Comparison of ENCODE assay signal across 8 cellular contexts in the genomic region with DNA sequence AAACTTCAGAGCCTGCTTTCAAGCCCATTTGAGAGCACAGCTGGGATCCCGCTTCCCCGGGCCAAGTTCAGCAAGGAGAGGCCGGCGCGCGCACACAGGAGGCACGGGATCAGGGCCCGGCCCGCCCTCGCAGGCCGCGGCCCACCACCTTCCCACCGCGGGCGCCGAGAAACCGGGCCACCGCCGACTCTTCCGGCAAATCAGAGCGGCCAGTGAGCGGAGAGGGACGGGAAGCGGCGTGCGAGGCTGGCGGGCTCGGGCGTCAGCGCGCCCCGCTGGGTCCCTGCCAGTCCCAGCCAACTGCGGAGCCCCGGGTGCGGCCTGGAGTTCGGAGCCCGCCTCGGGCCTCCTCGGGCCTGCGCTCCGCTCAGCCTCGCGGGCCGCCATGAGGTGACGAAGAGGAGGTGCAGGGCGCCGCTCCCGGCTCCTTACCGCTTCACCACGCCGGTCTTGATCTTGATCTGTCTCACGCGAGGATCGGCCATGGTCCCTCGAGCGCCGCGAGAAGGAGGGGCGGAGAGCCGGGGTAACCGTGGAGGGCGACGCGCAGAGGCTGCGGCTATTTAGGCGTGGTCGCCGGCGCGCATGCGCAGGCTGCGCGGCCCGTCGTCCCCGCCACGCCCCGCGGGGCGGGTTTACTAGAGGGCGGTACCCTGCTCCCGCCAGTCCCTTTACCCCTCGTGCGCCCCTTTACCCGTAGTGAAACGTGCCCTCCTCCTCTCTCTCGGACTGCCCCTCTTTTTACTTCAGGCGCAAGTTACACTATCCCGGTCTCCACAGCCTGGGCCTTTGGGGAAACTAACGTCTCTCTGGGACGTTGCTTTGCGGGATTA. TPM values are rescaled to one million over a fixed set of nuclear protein-coding genes. Genes with fewer than 3 reads are reported as not detected.
DNase-seq lines count a peak whose midpoint lies in the region; ATAC-seq and TF ChIP-seq lines count a peak whose summit lies in the region.

A gene with protein sequence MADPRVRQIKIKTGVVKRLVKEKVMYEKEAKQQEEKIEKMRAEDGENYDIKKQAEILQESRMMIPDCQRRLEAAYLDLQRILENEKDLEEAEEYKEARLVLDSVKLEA (minus strand): TSS at position 567 of the 833 bp plus-strand sequence. CDS start 82 bp downstream, at position 485.

- peaks cover 0 to 2% (median 0%) of the 10 kb centered on the region in 3 donors for H3K27me3 Mint-ChIP-seq in CD14-positive monocyte (ENCODE audit: low read depth in 3 of 3)
- H3K27me3 Mint-ChIP-seq in activated CD4-positive, alpha-beta T cell treated with anti-CD3 and anti-CD28 coated beads, Interleukin-2, amount 10 ng/mL, durations not matched to agents 24 days and 14 days: no peaks in the 10 kb centered on the region

- intact Hi-C loops in CD14-positive monocyte (cut with micrococcal nuclease): loop anchor here (5.0 to 10.0 kb wide), 2 partner anchors 86 to 89 kb away; no protein-coding TSS in a partner anchor
- intact Hi-C loops in activated CD4-positive, alpha-beta T cell treated with anti-CD3 and anti-CD28 coated beads, Interleukin-2, amount 10 ng/mL, durations not matched to agents 24 days and 14 days (cut with micrococcal nuclease): loop anchor here (1.0 to 10.0 kb wide), 7 partner anchors 25 to 1209 kb away; a partner anchor contains a TSS

- H3K36me3 Mint-ChIP-seq in CD14-positive monocyte: peaks cover 11 to 14% of the 10 kb centered on the region in 2 donors
- peaks cover 31% of the 10 kb centered on the region for H3K36me3 Mint-ChIP-seq in activated CD4-positive, alpha-beta T cell treated with anti-CD3 and anti-CD28 coated beads, Interleukin-2, amount 10 ng/mL, durations not matched to agents 24 days and 14 days (ENCODE audit: low read depth)

- ATAC-seq in GM19328 (IDR thresholded peaks at IDR 0.05; ENCODE audit: unreplicated experiment): peak; percentile 91
- ATAC-seq in HG03469 (IDR thresholded peaks at IDR 0.05; ENCODE audit: unreplicated experiment): peak; percentile 78

- H3K4me3 ChIP-seq in coronary artery: peak within 1 kb of the TSS; percentile 87

- H3K4me1 Mint-ChIP-seq in CD14-positive monocyte: peaks cover 35% of the 10 kb centered on the region
- H3K4me1 Mint-ChIP-seq in activated CD4-positive, alpha-beta T cell treated with anti-CD3 and anti-CD28 coated beads, Interleukin-2, amount 10 ng/mL, durations not matched to agents 24 days and 14 days: peaks cover 41% of the 10 kb centered on the region

- TF ChIP-seq CTCF in CD14-positive monocyte (IDR thresholded peaks at IDR 0.05) (peak; percentile 22), coronary artery (IDR thresholded peaks at IDR 0.05) (no peak)

- peaks cover 0 to 3% (median 0%) of the 10 kb centered on the region in 7 donors for H3K9me3 Mint-ChIP-seq in CD14-positive monocyte
- no peaks in the 10 kb centered on the region for H3K9me3 Mint-ChIP-seq in activated CD4-positive, alpha-beta T cell treated with anti-CD3 and anti-CD28 coated beads, Interleukin-2, amount 10 ng/mL, durations not matched to agents 24 days and 14 days

- peak within 1 kb of the TSS; percentile 90 to 98 for H3K27ac ChIP-seq in coronary artery

- peak within 1 kb of the TSS; percentile 96 for H3K4me3 Mint-ChIP-seq in CD14-positive monocyte
- H3K4me3 Mint-ChIP-seq in activated CD4-positive, alpha-beta T cell treated with anti-CD3 and anti-CD28 coated beads, Interleukin-2, amount 10 ng/mL, durations not matched to agents 24 days and 14 days: peak within 1 kb of the TSS; percentile 96

- H3K27ac Mint-ChIP-seq in CD14-positive monocyte: peak within 1 kb of the TSS; percentile 94 to 99 (median 97)
- peak within 1 kb of the TSS; percentile 98 for H3K27ac Mint-ChIP-seq in activated CD4-positive, alpha-beta T cell treated with anti-CD3 and anti-CD28 coated beads, Interleukin-2, amount 10 ng/mL, durations not matched to agents 24 days and 14 days

- DNase-seq in CD14-positive monocyte (ENCODE audit: low spot score): peak; percentile 81
- peak; percentile 54 to 79 for DNase-seq in NCI-H526 (lab: John Stamatoyannopoulos, UW)
- peak; percentile 98 for DNase-seq in activated CD4-positive, alpha-beta T cell treated with anti-CD3 and anti-CD28 coated beads, Interleukin-2, amount 10 ng/mL, durations not matched to agents 24 days and 14 days
- DNase-seq in coronary artery (ENCODE audit: low spot score): peak; percentile 91
- DNase-seq in left kidney (ENCODE audit: low read depth, low spot score): peak; percentile 97
- DNase-seq in stimulated activated CD4-positive, alpha-beta T cell treated with anti-CD3 and anti-CD28 coated beads, Interleukin-2, amount 100 ng/mL, for 24 hours: peak; percentile 91

RNA-seq across cellular contexts. Expression of the gene that starts here (rescaled TPM):
- polyA plus RNA-seq in CD14-positive monocyte: 100 to 1,000 TPM; 141 to 150 TPM
- 199 and 207 TPM in 2 replicates for total RNA-seq in activated CD4-positive, alpha-beta T cell treated with anti-CD3 and anti-CD28 coated beads, Interleukin-2, amount 10 ng/mL, durations not matched to agents 24 days and 14 days

Comparison
In these comparisons a context has a peak if more than half of its experiments do, and no peak if none do; other contexts are left out.
1. Peak in every context shown above with its lines: DNase-seq, ATAC-seq, H3K4me3 ChIP-seq and H3K27ac ChIP-seq.